In the genomic region with DNA sequence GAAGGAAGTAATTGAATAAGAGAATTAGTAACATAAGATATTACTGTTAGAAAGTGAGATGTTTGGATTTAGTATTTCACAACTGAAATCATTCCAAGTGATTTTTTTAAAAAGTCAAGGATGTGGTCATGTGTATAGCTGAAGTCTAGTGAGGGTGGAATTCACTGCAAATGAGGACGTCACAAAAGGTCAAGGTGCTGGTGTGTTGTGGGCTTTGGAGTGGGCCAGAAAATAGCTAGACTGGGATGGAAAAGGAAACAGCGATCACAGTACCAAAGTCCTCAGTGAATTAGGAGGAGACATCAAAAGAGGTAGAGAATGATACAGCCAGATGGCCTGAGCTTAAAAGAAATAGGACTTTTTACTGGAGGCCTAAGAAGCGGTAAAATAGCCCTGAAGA, we compare ENCODE assay signal across 25 cellular contexts.
"Had no signal": no experiment of that assay in that cellular context is flagged by ENCODE, and none has a peak within 500 bp of the region (broad histone marks: within the 10 kb centered on the region; RNA-seq: fewer than 3 reads in every experiment).

No MANE protein-coding gene starts in this region.

- H3K36me3 ChIP-seq: stomach, suprapubic skin, thoracic aorta, thyroid gland, tibial artery, tibial nerve, transverse colon, upper lobe of left lung, upper lobe of right lung, uterus, vagina had no signal

- ATAC-seq: stimulated activated effector memory CD8-positive, alpha-beta T cell treated with anti-CD3 and anti-CD28 coated beads, Interleukin-12 subunit alpha, Interleukin-12 subunit beta, amount 100 ng/mL, for 72 hours; stimulated activated memory B cell treated with anti-CD40 and anti-IgM and Interleukin-4, amounts not matched to agents 10 μg/mL and 1 μg/mL and 100 μg/mL, for 72 hours; stimulated activated naive B cell treated with anti-CD40 and anti-IgM and Interleukin-4, amounts not matched to agents 10 μg/mL and 1 μg/mL and 100 μg/mL, for 72 hours; stimulated activated naive CD8-positive, alpha-beta T cell treated with anti-CD3 and anti-CD28 coated beads, Interleukin-15, amount 100 ng/mL, for 72 hours; stimulated activated naive CD8-positive, alpha-beta T cell treated with anti-CD3 and anti-CD28 coated beads, Interleukin-15, Interleukin-2, amounts not matched to agents 100 U/mL and 50 U/mL, for 24 hours; upper lobe of right lung had no signal

- H3K4me3 ChIP-seq: stomach, suprapubic skin, thoracic aorta, thyroid gland, tibial artery, tibial nerve, transverse colon, upper lobe of left lung, upper lobe of right lung, uterus, vagina had no signal

- H3K27me3 ChIP-seq: stomach, suprapubic skin, thyroid gland, tibial artery, tibial nerve, transverse colon, upper lobe of left lung, upper lobe of right lung, uterus, vagina had no signal

- H3K27ac ChIP-seq: stomach, suprapubic skin, thoracic aorta, thyroid gland, tibial artery, tibial nerve, transverse colon, upper lobe of left lung, upper lobe of right lung, uterus, vagina had no signal

- H3K4me1 ChIP-seq: stomach, suprapubic skin, thyroid gland, tibial artery, tibial nerve, transverse colon, upper lobe of left lung, upper lobe of right lung, uterus, vagina had no signal

- DNase-seq: stimulated activated CD4-positive, alpha-beta T cell treated with anti-CD3 and anti-CD28 coated beads, Interleukin-2, amount 100 ng/mL, for 48 hours; stimulated activated CD4-positive, alpha-beta T cell treated with anti-CD3 and anti-CD28 coated beads, Interleukin-4, amount 100 ng/mL, for 1 hour; stimulated activated CD4-positive, alpha-beta T cell treated with anti-CD3 and anti-CD28 coated beads, Interleukin-4, amount 100 ng/mL, for 24 hours; stimulated activated CD4-positive, alpha-beta T cell treated with anti-CD3 and anti-CD28 coated beads, Interleukin-4, amount 100 ng/mL, for 4 hours; stimulated activated CD8-positive, alpha-beta memory T cell treated with anti-CD3 and anti-CD28 coated beads, Interleukin-4, amount 100 ng/mL, for 48 hours; stimulated activated naive B cell treated with anti-CD40 and anti-IgM and Interleukin-4, amounts not matched to agents 10 μg/mL and 1 μg/mL and 100 μg/mL, for 72 hours; stimulated activated naive CD4-positive, alpha-beta T cell; stimulated activated naive CD4-positive, alpha-beta T cell treated with Interleukin-2 at 50 U/mL for 16 hours; stimulated activated naive CD8-positive, alpha-beta T cell treated with anti-CD3 and anti-CD28 coated beads, Interleukin-15, amount 100 ng/mL, for 72 hours; stimulated activated naive CD8-positive, alpha-beta T cell treated with anti-CD3 and anti-CD28 coated beads, Interleukin-15, Interleukin-2, amounts not matched to agents 100 U/mL and 50 U/mL, for 24 hours; substantia nigra; thyroid gland; tibial artery; transverse colon; trophoblast cell; upper lobe of left lung; upper lobe of right lung; uterus had no signal

- H3K9me3 ChIP-seq: stomach, suprapubic skin, thoracic aorta, thyroid gland, tibial artery, tibial nerve, transverse colon, upper lobe of left lung, upper lobe of right lung, uterus, vagina had no signal
